In the genomic region with DNA sequence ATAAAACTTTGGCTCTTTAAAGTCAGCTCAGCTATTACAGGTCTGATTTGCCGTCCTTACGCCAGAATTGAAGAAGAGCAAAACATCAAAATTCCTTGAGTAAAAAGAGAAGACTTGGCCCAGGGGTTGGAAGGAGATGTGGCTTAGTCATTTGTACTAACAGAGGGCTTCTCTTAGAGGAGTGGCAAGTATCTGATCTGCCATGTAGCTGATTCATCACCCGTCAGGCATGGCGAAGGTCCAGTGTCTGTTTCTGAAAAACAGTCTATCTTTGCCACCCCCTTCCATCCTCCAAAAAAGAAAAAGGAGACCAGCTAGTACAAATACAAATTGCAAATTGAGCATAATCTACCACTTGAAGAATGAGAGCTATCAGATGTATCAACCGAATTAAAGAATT, we compare ENCODE assay signal across 10 cellular contexts.
DNase-seq lines count a peak whose midpoint lies in the region; ATAC-seq and TF ChIP-seq lines count a peak whose summit lies in the region.
"Had no signal": no experiment of that assay in that cellular context is flagged by ENCODE, and none has a peak within 500 bp of the region (broad histone marks: within the 10 kb centered on the region; RNA-seq: fewer than 3 reads in every experiment).

No MANE protein-coding gene starts in this region.

- no peak overlapping the region for H3K4me3 ChIP-seq in fibroblast of the aortic adventitia (ENCODE audit: low read depth, low read length)
- H3K4me3 ChIP-seq in gastrocnemius medialis, result peak overlapping the region in 1 of 4 donors; percentile 0
- H3K4me3 ChIP-seq in effector memory CD4-positive, alpha-beta T cell (ENCODE audit: insufficient read depth, low read depth, low read length, poor library complexity, severe bottlenecking), result no peak overlapping the region
- H3K4me3 ChIP-seq: ascending aorta had no signal

- TF ChIP-seq POLR2A in gastrocnemius medialis (IDR thresholded peaks at IDR 0.05), result no peak

- DNase-seq in GM03348 (ENCODE audit: low spot score) (peak; percentile 85), T-helper 17 cell (no peak), fibroblast of the aortic adventitia (ENCODE audit: low read depth) (peak; percentile 73), gastrocnemius medialis (peak; percentile 73 to 80), COLO668 (lab: John Stamatoyannopoulos, UW; ENCODE audit: unreplicated experiment) (no peak), NCI-H2029 (lab: John Stamatoyannopoulos, UW) (no peak), glutamatergic neuron (no peak)
- no peak for DNase-seq in effector memory CD4-positive, alpha-beta T cell
- DNase-seq: activated CD4-positive, alpha-beta T cell treated with anti-CD3 and anti-CD28 coated beads for 48 hours had no signal

- H3K27ac Mint-ChIP-seq in T-helper 17 cell (peak overlapping the region; percentile 27), glutamatergic neuron (ENCODE audit: unreplicated experiment) (no peak overlapping the region)

- H3K27ac ChIP-seq in gastrocnemius medialis, result peak overlapping the region; percentile 72 to 84 (median 78)
- H3K27ac ChIP-seq in effector memory CD4-positive, alpha-beta T cell (ENCODE audit: insufficient read depth, low read length, poor library complexity, severe bottlenecking), result no peak overlapping the region

- H3K36me3 Mint-ChIP-seq in T-helper 17 cell (ENCODE audit: low read depth) (peaks cover 7% of the 10 kb centered on the region), glutamatergic neuron (ENCODE audit: unreplicated experiment) (no peaks in the 10 kb centered on the region)

- peaks cover 24 to 42% of the 10 kb centered on the region in 2 donors for H3K4me1 ChIP-seq in gastrocnemius medialis
- no peaks in the 10 kb centered on the region for H3K4me1 ChIP-seq in effector memory CD4-positive, alpha-beta T cell (ENCODE audit: control insufficient read depth, insufficient read depth, low read length, poor library complexity, severe bottlenecking)

- intact Hi-C loops in gastrocnemius medialis (cut with DNase I; ENCODE audit: low total_unique reads), result loop anchor here (5.0 kb wide), 1 partner anchor 40 kb away; no protein-coding TSS in a partner anchor

- no peaks in the 10 kb centered on the region for H3K27me3 ChIP-seq in gastrocnemius medialis
- H3K27me3 ChIP-seq in effector memory CD4-positive, alpha-beta T cell (replicated peaks; ENCODE audit: control insufficient read depth, insufficient read depth, low read length, poor library complexity, severe bottlenecking), result no peaks in the 10 kb centered on the region
- H3K27me3 ChIP-seq: ascending aorta had no signal

- peaks cover 0 to 31% of the 10 kb centered on the region in 2 donors for H3K36me3 ChIP-seq in gastrocnemius medialis
- H3K36me3 ChIP-seq in effector memory CD4-positive, alpha-beta T cell (ENCODE audit: control insufficient read depth, insufficient read depth, low read length), result peaks cover 52% of the 10 kb centered on the region

- ATAC-seq in T-helper 17 cell, result no peak
- peak; percentile 98 for ATAC-seq in gastrocnemius medialis

- no peaks in the 10 kb centered on the region for H3K27me3 Mint-ChIP-seq in T-helper 17 cell
- no peaks in the 10 kb centered on the region for H3K27me3 Mint-ChIP-seq in glutamatergic neuron (ENCODE audit: unreplicated experiment)

- H3K4me1 Mint-ChIP-seq in T-helper 17 cell, result peaks cover 5% of the 10 kb centered on the region
- H3K4me1 Mint-ChIP-seq in glutamatergic neuron (ENCODE audit: low read depth, unreplicated experiment), result peaks cover 2% of the 10 kb centered on the region

- H3K9me3 Mint-ChIP-seq in glutamatergic neuron (ENCODE audit: unreplicated experiment), result peaks cover 5% of the 10 kb centered on the region

- H3K4me3 Mint-ChIP-seq in T-helper 17 cell (no peak overlapping the region), glutamatergic neuron (ENCODE audit: unreplicated experiment) (no peak overlapping the region)

- no peak for TF ChIP-seq CTCF in fibroblast of the aortic adventitia (IDR thresholded peaks at IDR 0.05; ENCODE audit: insufficient read depth, low read length)
- no peak for TF ChIP-seq CTCF in gastrocnemius medialis (IDR thresholded peaks at IDR 0.05 in 4 of 5, conservative IDR thresholded peaks at IDR 0.05 in 1 of 5)
- TF ChIP-seq CTCF in glutamatergic neuron (IDR thresholded peaks at IDR 0.05; ENCODE audit: partially characterized antibody, unreplicated experiment), result no peak

- in situ Hi-C loops in gastrocnemius medialis (cut with MboI; ENCODE audit: low sequenced_read_pairs in 4 of 4), result no loop called here

- H3K9me3 ChIP-seq in T-helper 17 cell (ENCODE audit: control insufficient read depth, low read length, poor library complexity, severe bottlenecking) (no peaks in the 10 kb centered on the region), gastrocnemius medialis (no peaks in the 10 kb centered on the region)
- no peaks in the 10 kb centered on the region for H3K9me3 ChIP-seq in effector memory CD4-positive, alpha-beta T cell (ENCODE audit: control insufficient read depth, low read length)
- H3K9me3 ChIP-seq: ascending aorta had no signal

Comparison
In these comparisons a context has a peak if more than half of its experiments do, and no peak if none do; other contexts are left out.
1. DNase-seq: peak in GM03348 (single experiment), fibroblast of the aortic adventitia (single experiment) and gastrocnemius medialis (2 of 2); none in T-helper 17 cell (0 of 3), effector memory CD4-positive, alpha-beta T cell (0 of 3), COLO668 (single experiment), NCI-H2029 (single experiment) and glutamatergic neuron (single experiment).